In the genomic region with DNA sequence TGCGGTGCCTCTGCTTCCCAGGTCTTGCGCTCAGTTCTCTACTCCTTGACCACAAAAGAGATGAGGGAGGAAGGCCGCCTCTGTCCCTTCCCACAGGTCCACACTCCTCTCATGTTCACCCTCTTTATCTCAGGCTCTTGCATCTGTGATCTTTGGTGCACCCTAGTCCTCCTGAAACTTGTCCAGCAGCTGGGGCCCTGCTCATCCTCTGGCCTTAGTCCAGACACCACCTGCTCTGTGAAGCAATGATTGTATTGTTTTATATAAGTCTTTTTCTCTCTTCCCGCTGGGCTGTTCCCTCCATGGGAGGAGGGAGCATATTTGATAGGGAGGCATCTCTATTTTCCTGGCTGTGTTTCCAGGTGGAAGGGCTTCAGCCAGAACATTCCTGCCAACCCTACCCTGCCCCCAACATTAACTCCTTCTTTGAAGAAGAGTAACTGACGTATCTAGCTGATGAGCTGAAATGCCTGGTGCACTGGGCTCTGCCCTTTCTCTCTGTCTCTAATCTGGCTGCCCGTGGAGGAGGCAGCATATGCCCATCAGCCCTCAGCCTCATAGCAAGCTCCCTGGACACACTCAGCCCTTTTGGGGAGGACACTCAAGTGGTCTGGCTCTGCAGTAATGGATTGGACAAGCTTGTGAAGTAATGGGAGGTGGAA, we compare ENCODE assay signal across 33 cellular contexts. TPM values are rescaled to one million over a fixed set of nuclear protein-coding genes. Genes with fewer than 3 reads are reported as not detected.
"Had no signal": no experiment of that assay in that cellular context is flagged by ENCODE, and none has a peak within 500 bp of the region (broad histone marks: within the 10 kb centered on the region; RNA-seq: fewer than 3 reads in every experiment).

No MANE protein-coding gene starts in this region.

- H3K9me3 Mint-ChIP-seq: central memory CD8-positive, alpha-beta T cell; dendritic cell treated with granulocyte-macrophage colony-stimulating factor and Interleukin-4, amounts not matched to agents 40 ng/mL and 50 ng/mL, for 4 days; endodermal cell; memory B cell; natural killer cell; stimulated activated effector memory CD8-positive, alpha-beta T cell treated with anti-CD3 and anti-CD28 coated beads, Interleukin-12 subunit alpha, Interleukin-12 subunit beta, amount 100 ng/mL, for 72 hours had no signal

- H3K4me3 ChIP-seq: colonic mucosa, gastrocnemius medialis, heart left ventricle, hepatocyte, left lung, lower lobe of right lung, neural progenitor cell, ovary, sigmoid colon, testis, tibial artery had no signal

- H3K36me3 ChIP-seq: colonic mucosa, gastrocnemius medialis, heart left ventricle, left lung, lower lobe of right lung, neural progenitor cell, ovary, sigmoid colon, tibial artery had no signal

- DNase-seq: colonic mucosa; effector CD8-positive, alpha-beta T cell; endodermal cell; foreskin fibroblast; heart left ventricle; left cardiac atrium; left lung; lower lobe of right lung; natural killer cell; nucleus accumbens; ovary; posterior cingulate gyrus; retina; sigmoid colon; stimulated activated CD4-positive, alpha-beta T cell treated with anti-CD3 and anti-CD28 coated beads, Interleukin-2, amount 100 ng/mL, for 24 hours; stimulated activated CD4-positive, alpha-beta T cell treated with anti-CD3 and anti-CD28 coated beads, Interleukin-4, amount 100 ng/mL, for 24 hours; stimulated activated naive CD8-positive, alpha-beta T cell treated with anti-CD3 and anti-CD28 coated beads, Interleukin-15, Interleukin-2, amounts not matched to agents 100 U/mL and 50 U/mL, for 24 hours; substantia nigra; testis; tibial artery had no signal

- H3K27me3 ChIP-seq: colonic mucosa, gastrocnemius medialis, left lung, ovary, sigmoid colon, testis, tibial artery had no signal

- H3K4me3 Mint-ChIP-seq: central memory CD8-positive, alpha-beta T cell; dendritic cell treated with granulocyte-macrophage colony-stimulating factor and Interleukin-4, amounts not matched to agents 40 ng/mL and 50 ng/mL, for 4 days; endodermal cell; memory B cell; natural killer cell; neural progenitor cell; stimulated activated effector memory CD8-positive, alpha-beta T cell treated with anti-CD3 and anti-CD28 coated beads, Interleukin-12 subunit alpha, Interleukin-12 subunit beta, amount 100 ng/mL, for 72 hours; type B pancreatic cell had no signal

- H3K4me1 Mint-ChIP-seq: central memory CD8-positive, alpha-beta T cell; memory B cell; natural killer cell; stimulated activated effector memory CD8-positive, alpha-beta T cell treated with anti-CD3 and anti-CD28 coated beads, Interleukin-12 subunit alpha, Interleukin-12 subunit beta, amount 100 ng/mL, for 72 hours had no signal

- H3K36me3 Mint-ChIP-seq: memory B cell; natural killer cell; neural progenitor cell; stimulated activated effector memory CD8-positive, alpha-beta T cell treated with anti-CD3 and anti-CD28 coated beads, Interleukin-12 subunit alpha, Interleukin-12 subunit beta, amount 100 ng/mL, for 72 hours; type B pancreatic cell had no signal

- H3K9me3 ChIP-seq: colonic mucosa, gastrocnemius medialis, heart left ventricle, left lung, lower lobe of right lung, ovary, sigmoid colon, testis, tibial artery had no signal

- H3K4me1 ChIP-seq: colonic mucosa, gastrocnemius medialis, heart left ventricle, left lung, lower lobe of right lung, testis, tibial artery had no signal

- H3K4me2 ChIP-seq: hepatocyte, neural progenitor cell had no signal

- ATAC-seq: esophagus mucosa; gastrocnemius medialis; left lung; lower lobe of right lung; natural killer cell; stimulated activated effector memory CD8-positive, alpha-beta T cell treated with anti-CD3 and anti-CD28 coated beads, Interleukin-12 subunit alpha, Interleukin-12 subunit beta, amount 100 ng/mL, for 72 hours; stimulated activated naive CD8-positive, alpha-beta T cell treated with anti-CD3 and anti-CD28 coated beads, Interleukin-15, Interleukin-2, amounts not matched to agents 100 U/mL and 50 U/mL, for 24 hours had no signal

- H3K27ac Mint-ChIP-seq: dendritic cell treated with granulocyte-macrophage colony-stimulating factor and Interleukin-4, amounts not matched to agents 40 ng/mL and 50 ng/mL, for 4 days; endodermal cell; memory B cell; natural killer cell; neural progenitor cell; stimulated activated effector memory CD8-positive, alpha-beta T cell treated with anti-CD3 and anti-CD28 coated beads, Interleukin-12 subunit alpha, Interleukin-12 subunit beta, amount 100 ng/mL, for 72 hours; type B pancreatic cell had no signal

- H2AFZ ChIP-seq: hepatocyte, neural progenitor cell had no signal

- H3K27ac ChIP-seq: colonic mucosa, epithelial cell of prostate, gastrocnemius medialis, hepatocyte, left lung, lower lobe of right lung, neural progenitor cell, ovary, testis, tibial artery had no signal

- H3K9ac ChIP-seq: neural progenitor cell had no signal

- H3K27me3 Mint-ChIP-seq: dendritic cell treated with granulocyte-macrophage colony-stimulating factor and Interleukin-4, amounts not matched to agents 40 ng/mL and 50 ng/mL, for 4 days had no signal

RNA-seq across cellular contexts. Expression of a gene that starts 38.2 kb away (rescaled TPM):
- total RNA-seq: colonic mucosa, endodermal cell, gastrocnemius medialis, glomerular endothelial cell, left cardiac atrium, natural killer cell, pulmonary artery endothelial cell, sigmoid colon had no signal
- polyA plus RNA-seq: heart left ventricle, hepatocyte, urinary bladder had no signal
